Comparison of ENCODE assay signal across 20 cellular contexts in the genomic region with DNA sequence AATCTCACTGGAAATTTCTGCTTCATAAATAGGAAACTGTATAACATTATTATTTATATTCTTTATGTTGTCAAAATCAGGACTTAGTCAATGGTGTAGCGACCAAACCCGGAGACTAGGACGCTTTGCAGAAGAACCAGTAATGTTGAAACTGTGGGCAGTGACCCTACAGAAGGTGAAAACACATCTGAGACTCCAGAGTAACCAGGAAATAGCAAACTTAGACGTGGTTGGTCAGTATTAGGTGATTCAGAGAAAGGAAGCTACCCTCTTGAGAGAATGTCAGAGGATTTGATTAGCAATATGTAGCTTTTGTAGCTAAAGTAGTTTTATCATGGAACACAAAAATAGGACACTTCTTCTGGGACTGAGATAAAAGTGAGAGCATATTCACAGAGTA.
DNase-seq lines count a peak whose midpoint lies in the region; ATAC-seq and TF ChIP-seq lines count a peak whose summit lies in the region.
"Had no signal": no experiment of that assay in that cellular context is flagged by ENCODE, and none has a peak within 500 bp of the region (broad histone marks: within the 10 kb centered on the region; RNA-seq: fewer than 3 reads in every experiment).

No MANE protein-coding gene starts in this region.

- no peak overlapping the region for H3K27ac Mint-ChIP-seq in activated naive CD4-positive, alpha-beta T cell treated with anti-CD3 and anti-CD28 coated beads for 36 hours
- H3K27ac Mint-ChIP-seq: IgD-negative memory B cell had no signal

- POLR2A ChIA-PET in PC-3 (lab: Charles Lee; ENCODE audit: unreplicated experiment): no interaction called here

- H3K27ac ChIP-seq in PC-3 (ENCODE audit: low read length): no peak overlapping the region
- H3K27ac ChIP-seq: KMS-11, SJCRH30 had no signal

- no peaks in the 10 kb centered on the region for H3K27me3 ChIP-seq in PC-3 (ENCODE audit: low read length)
- H3K27me3 ChIP-seq: SJCRH30 had no signal

- no peak overlapping the region for H3K4me3 ChIP-seq in PC-3 (ENCODE audit: low read length)
- no peak overlapping the region for H3K4me3 ChIP-seq in epithelial cell of esophagus (ENCODE audit: low read length)
- H3K4me3 ChIP-seq: SJCRH30 had no signal

- H3K4me1 ChIP-seq in PC-3 (ENCODE audit: insufficient read depth, low read length): peaks cover 51% of the 10 kb centered on the region
- H3K4me1 ChIP-seq: SJCRH30 had no signal

- no TSS peak for BruUV-seq in PC-3 (replicated peaks; lab: Mats Ljungman, UMichigan)

- peaks cover under 1% of the 10 kb centered on the region for H3F3A ChIP-seq in PC-3 (ENCODE audit: low read length, unreplicated experiment)

- H3K36me3 Mint-ChIP-seq in activated naive CD4-positive, alpha-beta T cell treated with anti-CD3 and anti-CD28 coated beads for 36 hours (ENCODE audit: low read depth): no peaks in the 10 kb centered on the region
- H3K36me3 Mint-ChIP-seq: IgD-negative memory B cell had no signal

- H4K20me1 ChIP-seq in PC-3 (ENCODE audit: low read length): no peaks in the 10 kb centered on the region

- no peaks in the 10 kb centered on the region for H3K9me3 ChIP-seq in PC-3 (ENCODE audit: low read length)
- H3K9me3 ChIP-seq: SJCRH30 had no signal

- H3K27me3 Mint-ChIP-seq in activated naive CD4-positive, alpha-beta T cell treated with anti-CD3 and anti-CD28 coated beads for 36 hours (ENCODE audit: low read depth): no peaks in the 10 kb centered on the region
- H3K27me3 Mint-ChIP-seq: IgD-negative memory B cell had no signal

- no peaks in the 10 kb centered on the region for H3K9me2 ChIP-seq in PC-3 (replicated peaks; ENCODE audit: low read length)

- no peak overlapping the region for H3K4me2 ChIP-seq in PC-3 (ENCODE audit: low read length)
- H3K4me2 ChIP-seq: KMS-11 had no signal

- ATAC-seq in PC-3: no peak
- ATAC-seq: Right ventricle myocardium inferior had no signal

- intact Hi-C loops in PC-3 (cut with micrococcal nuclease): no loop called here
- intact Hi-C loops in activated naive CD4-positive, alpha-beta T cell treated with anti-CD3 and anti-CD28 coated beads for 36 hours (cut with micrococcal nuclease): no loop called here

- TF ChIP-seq CTCF in PC-3 (conservative IDR thresholded peaks at IDR 0.05; ENCODE audit: low read depth, low read length): no peak
- no peak for TF ChIP-seq CTCF in epithelial cell of esophagus (IDR thresholded peaks at IDR 0.05; ENCODE audit: insufficient read depth, low read depth, low read length, missing control alignments)

- peak overlapping the region; percentile 39; the same call in 1 of the 2 replicates for H2AFZ ChIP-seq in PC-3 (ENCODE audit: low read length)

- H3K36me3 ChIP-seq in PC-3 (ENCODE audit: low read depth, low read length): no peaks in the 10 kb centered on the region
- H3K36me3 ChIP-seq: SJCRH30 had no signal

- CTCF ChIA-PET in PC-3 (lab: Charles Lee): no interaction called here
- CTCF ChIA-PET in activated naive CD4-positive, alpha-beta T cell treated with anti-CD3 and anti-CD28 coated beads for 36 hours (lab: Charles Lee): no interaction called here

- no peaks in the 10 kb centered on the region for H3K9me3 Mint-ChIP-seq in activated naive CD4-positive, alpha-beta T cell treated with anti-CD3 and anti-CD28 coated beads for 36 hours
- H3K9me3 Mint-ChIP-seq: IgD-negative memory B cell had no signal

- no peak overlapping the region for H3K4me3 Mint-ChIP-seq in activated naive CD4-positive, alpha-beta T cell treated with anti-CD3 and anti-CD28 coated beads for 36 hours
- H3K4me3 Mint-ChIP-seq: IgD-negative memory B cell had no signal

- no peak overlapping the region for H3K9ac ChIP-seq in PC-3 (ENCODE audit: low read length)
- H3K9ac ChIP-seq: KMS-11 had no signal

- H3K79me2 ChIP-seq in PC-3 (ENCODE audit: low read length): no peaks in the 10 kb centered on the region

- no peaks in the 10 kb centered on the region for H3K4me1 Mint-ChIP-seq in activated naive CD4-positive, alpha-beta T cell treated with anti-CD3 and anti-CD28 coated beads for 36 hours (ENCODE audit: low read depth)
- H3K4me1 Mint-ChIP-seq: IgD-negative memory B cell had no signal

- DNase-seq in DMS53 treated with DMSO at 0.1 percent for 48 hours (lab: John Stamatoyannopoulos, UW; ENCODE audit: unreplicated experiment) (peak; percentile 82), HT1080 (ENCODE audit: low read depth) (peak; percentile 30), PC-3 (peak; percentile 4), epithelial cell of esophagus (ENCODE audit: low read depth) (peak; percentile 13), ecto neural progenitor cell (ENCODE audit: low spot score) (no peak), cortex of kidney (lab: John Stamatoyannopoulos, UW) (no peak), H4 (ENCODE audit: low spot score) (no peak)
- no peak for DNase-seq in activated naive CD4-positive, alpha-beta T cell treated with anti-CD3 and anti-CD28 coated beads for 36 hours
- DNase-seq: Calu3, NCI-H1092 treated with DMSO at 0.1 percent for 48 hours, NCI-H1436, NCI-H187, NCI-H2081 treated with DMSO at 0.1 percent for 48 hours, NCI-H2171, NCI-H345, NCI-H510A treated with DMSO at 0.1 percent for 48 hours, SJCRH30 had no signal

Comparison
In these comparisons a context has a peak if more than half of its experiments do, and no peak if none do; other contexts are left out.
1. DNase-seq: peak in DMS53 treated with DMSO at 0.1 percent for 48 hours (single experiment), HT1080 (single experiment), PC-3 (single experiment) and epithelial cell of esophagus (single experiment); none in ecto neural progenitor cell (single experiment), cortex of kidney (single experiment), H4 (single experiment) and activated naive CD4-positive, alpha-beta T cell treated with anti-CD3 and anti-CD28 coated beads for 36 hours (single experiment).